Comparison of ENCODE assay signal across 3 cellular contexts in genomic region chr1:117890452-117890851, GRCh38.
"Had no signal": no experiment of that assay in that cellular context is flagged by ENCODE, and none has a peak within 500 bp of the region (broad histone marks: within the 10 kb centered on the region; RNA-seq: fewer than 3 reads in every experiment).

No MANE protein-coding gene starts in this region.

- DNase-seq: GDM1, GF-D8 had no signal

- H3K4me3 ChIP-seq: GM12878 had no signal

- ATAC-seq: GM12878 had no signal
